Comparison of ENCODE assay signal across 19 cellular contexts in the genomic region with DNA sequence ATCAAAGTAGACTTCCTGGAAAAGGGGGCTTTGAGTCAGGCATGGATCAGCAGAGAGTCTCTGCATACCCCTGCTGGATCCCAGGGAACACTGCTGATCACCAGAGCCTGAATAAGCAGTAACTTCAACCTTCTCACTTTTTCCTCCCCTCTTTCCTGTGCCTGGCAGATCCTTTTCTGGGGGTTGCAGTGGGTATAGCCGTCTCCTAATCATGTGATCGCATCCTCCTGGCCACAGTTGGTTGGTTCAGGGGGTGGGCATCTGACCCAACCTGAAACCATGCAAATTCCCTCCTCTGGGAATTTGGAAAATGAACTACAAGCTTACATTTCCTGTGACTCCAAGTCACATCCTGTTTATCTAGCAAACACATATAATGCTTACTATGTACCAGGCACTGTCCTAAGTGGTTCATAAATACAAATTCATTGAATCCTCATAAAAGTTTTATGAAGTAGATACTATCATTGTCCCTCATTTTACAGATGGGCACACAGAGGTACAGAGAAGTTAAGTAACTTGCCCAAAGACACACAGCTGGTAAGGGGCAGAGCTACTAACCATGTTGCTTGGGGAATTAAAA.
"Had no signal": no experiment of that assay in that cellular context is flagged by ENCODE, and none has a peak within 500 bp of the region (broad histone marks: within the 10 kb centered on the region; RNA-seq: fewer than 3 reads in every experiment).

No MANE protein-coding gene starts in this region.

- DNase-seq: activated B cell treated with CpG ODN at 0.5 μM for 24 hours; activated CD8-positive, alpha-beta memory T cell treated with anti-CD3 and anti-CD28 coated beads, Interleukin-2, amount 50 U/mL, for 4 hours; activated CD8-positive, alpha-beta T cell treated with anti-CD3 and anti-CD28 coated beads for 36 hours; activated naive CD4-positive, alpha-beta T cell treated with anti-CD3 and anti-CD28 coated beads, Interleukin-2, amount 50 U/mL, for 16 hours; amygdala; Kasumi-1; KBM-7; NCI-H1092; NCI-H1417 treated with DMSO at 0.1 percent for 48 hours; NCI-H1694; NCI-H2029 treated with DMSO at 0.1 percent for 48 hours; NCI-H446; NCI-H524; PC-9; SHP77 treated with DMSO at 0.1 percent for 48 hours; T-helper 17 cell; T-helper 9 cell had no signal

- H3K27ac ChIP-seq: PC-9 had no signal

- H3K36me3 Mint-ChIP-seq: brain had no signal

- H3K27ac Mint-ChIP-seq: activated B cell treated with CpG ODN at 0.5 μM for 24 hours; activated CD8-positive, alpha-beta T cell treated with anti-CD3 and anti-CD28 coated beads for 36 hours; T-helper 17 cell had no signal

- H3K4me1 Mint-ChIP-seq: activated B cell treated with CpG ODN at 0.5 μM for 24 hours; central memory CD8-positive, alpha-beta T cell had no signal

- H3K4me3 ChIP-seq: PC-9 had no signal

- H3K27me3 Mint-ChIP-seq: brain had no signal

- H3K4me3 Mint-ChIP-seq: activated B cell treated with CpG ODN at 0.5 μM for 24 hours; activated CD8-positive, alpha-beta T cell treated with anti-CD3 and anti-CD28 coated beads for 36 hours; brain; central memory CD8-positive, alpha-beta T cell; T-helper 17 cell had no signal

- H3K9me3 Mint-ChIP-seq: activated B cell treated with CpG ODN at 0.5 μM for 24 hours; activated CD8-positive, alpha-beta T cell treated with anti-CD3 and anti-CD28 coated beads for 36 hours; central memory CD8-positive, alpha-beta T cell had no signal

- ATAC-seq: activated CD8-positive, alpha-beta T cell treated with anti-CD3 and anti-CD28 coated beads for 36 hours; T-helper 17 cell had no signal
